In the genomic region with DNA sequence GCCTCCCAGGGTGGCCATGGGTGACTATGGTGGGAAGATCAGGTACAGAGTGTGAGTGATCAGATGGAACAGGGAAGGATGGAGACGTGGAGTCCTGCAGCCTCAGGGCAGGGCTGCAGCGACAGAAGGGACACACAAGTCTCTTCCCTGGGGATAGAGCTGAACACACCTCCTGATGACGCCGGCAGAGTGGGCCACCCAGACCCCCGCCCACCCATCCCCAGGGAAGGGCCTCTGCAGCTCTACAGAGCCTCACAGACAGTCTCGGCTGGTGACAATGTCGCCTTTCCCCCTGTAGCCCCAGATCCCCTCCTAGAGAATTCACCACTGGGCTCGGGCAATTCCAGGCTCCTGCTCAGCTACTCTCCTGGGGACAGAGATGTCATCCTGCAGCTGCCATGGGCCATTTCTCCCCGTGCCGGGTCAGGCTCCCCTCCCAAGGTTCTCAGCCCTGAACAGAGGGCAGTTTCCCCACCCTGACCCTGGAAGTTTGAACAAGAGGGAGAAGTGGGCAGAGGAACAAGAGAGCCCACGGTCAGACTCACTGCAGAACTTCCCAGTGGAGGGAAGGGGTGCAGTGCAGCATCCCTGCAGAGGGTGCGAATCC, we compare ENCODE assay signal across 1 cellular context.
TF ChIP-seq lines count a peak whose summit lies in the region.

No MANE protein-coding gene starts in this region.

TF ChIP-seq in GM23338, 12 proteins besides CTCF, POLR2A, EP300 and RAD21 (continued from another document):
- TF ChIP-seq ETS1 (IDR thresholded peaks at IDR 0.05) (no peak), POLR2AphosphoS5 (IDR thresholded peaks at IDR 0.05; ENCODE audit: low read depth) (no peak), CREB1 (CRISPR knock-in tag; IDR thresholded peaks at IDR 0.05; ENCODE audit: low read depth) (no peak), REST (IDR thresholded peaks at IDR 0.05; ENCODE audit: unreplicated experiment) (no peak)
TF ChIP-seq in GM23338: peak in this region for 0.
